Comparison of ENCODE assay signal across 1 cellular context in the genomic region with DNA sequence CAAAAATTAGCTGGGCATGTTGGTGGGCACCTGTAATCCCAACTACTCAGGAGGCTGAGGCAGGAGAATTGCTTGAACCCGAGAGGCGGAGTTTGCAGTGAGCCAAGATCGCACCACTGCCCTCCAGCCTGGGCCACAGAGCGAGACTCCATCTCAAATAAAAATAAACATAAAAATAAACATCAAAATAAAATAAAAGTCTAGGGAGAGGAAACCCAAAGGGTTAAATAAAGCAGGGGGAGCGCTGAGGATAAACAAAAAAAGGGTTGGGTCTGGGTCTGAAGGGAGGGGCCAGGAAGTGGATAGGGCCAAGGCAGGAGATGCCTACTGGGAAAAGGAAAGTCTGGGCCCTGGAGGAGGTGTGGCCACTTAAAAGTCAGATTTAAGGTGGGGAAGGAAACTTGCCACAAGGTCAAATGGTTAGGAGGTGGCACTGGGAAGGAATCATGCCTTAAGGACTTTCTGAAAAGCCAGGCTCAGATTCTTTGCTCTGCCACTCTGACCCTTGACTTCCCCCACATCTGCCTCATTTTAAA.
TF ChIP-seq lines count a peak whose summit lies in the region.

No MANE protein-coding gene starts in this region.

TF ChIP-seq in GM23338, 12 proteins besides CTCF, POLR2A, EP300 and RAD21 (continued from another document):
- TF ChIP-seq, protein P1, sequence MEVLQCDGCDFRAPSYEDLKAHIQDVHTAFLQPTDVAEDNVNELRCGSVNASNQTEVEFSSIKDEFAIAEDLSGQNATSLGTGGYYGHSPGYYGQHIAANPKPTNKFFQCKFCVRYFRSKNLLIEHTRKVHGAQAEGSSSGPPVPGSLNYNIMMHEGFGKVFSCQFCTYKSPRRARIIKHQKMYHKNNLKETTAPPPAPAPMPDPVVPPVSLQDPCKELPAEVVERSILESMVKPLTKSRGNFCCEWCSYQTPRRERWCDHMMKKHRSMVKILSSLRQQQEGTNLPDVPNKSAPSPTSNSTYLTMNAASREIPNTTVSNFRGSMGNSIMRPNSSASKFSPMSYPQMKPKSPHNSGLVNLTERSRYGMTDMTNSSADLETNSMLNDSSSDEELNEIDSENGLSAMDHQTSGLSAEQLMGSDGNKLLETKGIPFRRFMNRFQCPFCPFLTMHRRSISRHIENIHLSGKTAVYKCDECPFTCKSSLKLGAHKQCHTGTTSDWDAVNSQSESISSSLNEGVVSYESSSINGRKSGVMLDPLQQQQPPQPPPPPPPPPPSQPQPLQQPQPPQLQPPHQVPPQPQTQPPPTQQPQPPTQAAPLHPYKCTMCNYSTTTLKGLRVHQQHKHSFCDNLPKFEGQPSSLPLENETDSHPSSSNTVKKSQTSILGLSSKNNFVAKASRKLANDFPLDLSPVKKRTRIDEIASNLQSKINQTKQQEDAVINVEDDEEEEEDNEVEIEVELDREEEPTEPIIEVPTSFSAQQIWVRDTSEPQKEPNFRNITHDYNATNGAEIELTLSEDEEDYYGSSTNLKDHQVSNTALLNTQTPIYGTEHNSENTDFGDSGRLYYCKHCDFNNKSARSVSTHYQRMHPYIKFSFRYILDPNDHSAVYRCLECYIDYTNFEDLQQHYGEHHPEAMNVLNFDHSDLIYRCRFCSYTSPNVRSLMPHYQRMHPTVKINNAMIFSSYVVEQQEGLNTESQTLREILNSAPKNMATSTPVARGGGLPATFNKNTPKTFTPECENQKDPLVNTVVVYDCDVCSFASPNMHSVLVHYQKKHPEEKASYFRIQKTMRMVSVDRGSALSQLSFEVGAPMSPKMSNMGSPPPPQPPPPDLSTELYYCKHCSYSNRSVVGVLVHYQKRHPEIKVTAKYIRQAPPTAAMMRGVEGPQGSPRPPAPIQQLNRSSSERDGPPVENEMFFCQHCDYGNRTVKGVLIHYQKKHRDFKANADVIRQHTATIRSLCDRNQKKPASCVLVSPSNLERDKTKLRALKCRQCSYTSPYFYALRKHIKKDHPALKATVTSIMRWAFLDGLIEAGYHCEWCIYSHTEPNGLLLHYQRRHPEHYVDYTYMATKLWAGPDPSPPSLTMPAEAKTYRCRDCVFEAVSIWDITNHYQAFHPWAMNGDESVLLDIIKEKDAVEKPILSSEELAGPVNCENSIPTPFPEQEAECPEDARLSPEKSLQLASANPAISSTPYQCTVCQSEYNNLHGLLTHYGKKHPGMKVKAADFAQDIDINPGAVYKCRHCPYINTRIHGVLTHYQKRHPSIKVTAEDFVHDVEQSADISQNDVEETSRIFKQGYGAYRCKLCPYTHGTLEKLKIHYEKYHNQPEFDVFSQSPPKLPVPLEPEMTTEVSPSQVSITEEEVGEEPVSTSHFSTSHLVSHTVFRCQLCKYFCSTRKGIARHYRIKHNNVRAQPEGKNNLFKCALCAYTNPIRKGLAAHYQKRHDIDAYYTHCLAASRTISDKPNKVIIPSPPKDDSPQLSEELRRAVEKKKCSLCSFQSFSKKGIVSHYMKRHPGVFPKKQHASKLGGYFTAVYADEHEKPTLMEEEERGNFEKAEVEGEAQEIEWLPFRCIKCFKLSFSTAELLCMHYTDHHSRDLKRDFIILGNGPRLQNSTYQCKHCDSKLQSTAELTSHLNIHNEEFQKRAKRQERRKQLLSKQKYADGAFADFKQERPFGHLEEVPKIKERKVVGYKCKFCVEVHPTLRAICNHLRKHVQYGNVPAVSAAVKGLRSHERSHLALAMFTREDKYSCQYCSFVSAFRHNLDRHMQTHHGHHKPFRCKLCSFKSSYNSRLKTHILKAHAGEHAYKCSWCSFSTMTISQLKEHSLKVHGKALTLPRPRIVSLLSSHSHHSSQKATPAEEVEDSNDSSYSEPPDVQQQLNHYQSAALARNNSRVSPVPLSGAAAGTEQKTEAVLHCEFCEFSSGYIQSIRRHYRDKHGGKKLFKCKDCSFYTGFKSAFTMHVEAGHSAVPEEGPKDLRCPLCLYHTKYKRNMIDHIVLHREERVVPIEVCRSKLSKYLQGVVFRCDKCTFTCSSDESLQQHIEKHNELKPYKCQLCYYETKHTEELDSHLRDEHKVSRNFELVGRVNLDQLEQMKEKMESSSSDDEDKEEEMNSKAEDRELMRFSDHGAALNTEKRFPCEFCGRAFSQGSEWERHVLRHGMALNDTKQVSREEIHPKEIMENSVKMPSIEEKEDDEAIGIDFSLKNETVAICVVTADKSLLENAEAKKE (CRISPR knock-in tag; IDR thresholded peaks at IDR 0.05), result no peak
- TF ChIP-seq, protein P2, sequence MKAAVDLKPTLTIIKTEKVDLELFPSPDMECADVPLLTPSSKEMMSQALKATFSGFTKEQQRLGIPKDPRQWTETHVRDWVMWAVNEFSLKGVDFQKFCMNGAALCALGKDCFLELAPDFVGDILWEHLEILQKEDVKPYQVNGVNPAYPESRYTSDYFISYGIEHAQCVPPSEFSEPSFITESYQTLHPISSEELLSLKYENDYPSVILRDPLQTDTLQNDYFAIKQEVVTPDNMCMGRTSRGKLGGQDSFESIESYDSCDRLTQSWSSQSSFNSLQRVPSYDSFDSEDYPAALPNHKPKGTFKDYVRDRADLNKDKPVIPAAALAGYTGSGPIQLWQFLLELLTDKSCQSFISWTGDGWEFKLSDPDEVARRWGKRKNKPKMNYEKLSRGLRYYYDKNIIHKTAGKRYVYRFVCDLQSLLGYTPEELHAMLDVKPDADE (IDR thresholded peaks at IDR 0.05), result no peak
- TF ChIP-seq STAT1 (IDR thresholded peaks at IDR 0.05; ENCODE audit: unreplicated experiment) (no peak), EZH2 (IDR thresholded peaks at IDR 0.05; ENCODE audit: low read depth, unreplicated experiment) (no peak)
TF ChIP-seq in GM23338: peak in this region for 0.
